31 cellular contexts compared by ENCODE assay signal in the genomic region with DNA sequence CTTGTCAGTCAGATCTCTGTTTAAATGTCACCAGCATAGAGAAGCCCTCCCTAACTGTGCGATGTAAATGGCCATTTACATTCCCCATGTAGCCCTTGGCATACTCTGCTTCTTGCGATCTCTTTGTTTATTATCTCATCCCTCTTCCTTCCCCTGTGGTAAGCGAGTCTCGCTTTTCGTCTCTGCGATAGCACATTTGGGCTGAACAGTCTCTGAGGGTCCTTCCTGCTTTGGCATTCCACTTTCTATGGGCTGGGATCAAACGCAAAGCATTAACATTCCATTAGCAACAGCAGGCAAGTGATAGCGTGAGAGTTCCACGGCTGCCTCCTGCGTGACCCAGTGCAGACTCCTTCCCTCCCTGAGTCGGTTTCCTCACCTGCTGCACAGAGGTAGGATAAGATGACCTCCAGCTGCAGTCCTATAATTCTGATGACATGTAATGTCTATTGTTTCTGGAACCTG.
"Had no signal": no experiment of that assay in that cellular context is flagged by ENCODE, and none has a peak within 500 bp of the region (broad histone marks: within the 10 kb centered on the region; RNA-seq: fewer than 3 reads in every experiment).

No MANE protein-coding gene starts in this region.

- H3K4me3 ChIP-seq: ascending aorta, cardiac muscle cell had no signal

- H3K36me3 ChIP-seq: ascending aorta, cardiac muscle cell, WERI-Rb-1 had no signal

- H3K27ac Mint-ChIP-seq: activated CD4-positive, alpha-beta memory T cell treated with anti-CD3 and anti-CD28 coated beads, Interleukin-2, amount 10 ng/mL, durations not matched to agents 7 days and 5 days; activated CD8-positive, alpha-beta memory T cell treated with anti-CD3 and anti-CD28 coated beads, Interleukin-2, amount 10 ng/mL, durations not matched to agents 7 days and 5 days; activated naive CD8-positive, alpha-beta T cell treated with anti-CD3 and anti-CD28 coated beads for 36 hours had no signal

- H3K4me3 Mint-ChIP-seq: activated CD4-positive, alpha-beta memory T cell treated with anti-CD3 and anti-CD28 coated beads, Interleukin-2, amount 10 ng/mL, durations not matched to agents 7 days and 5 days; activated CD8-positive, alpha-beta memory T cell treated with anti-CD3 and anti-CD28 coated beads, Interleukin-2, amount 10 ng/mL, durations not matched to agents 7 days and 5 days; activated naive CD8-positive, alpha-beta T cell treated with anti-CD3 and anti-CD28 coated beads for 36 hours had no signal

- H3K4me1 ChIP-seq: ascending aorta had no signal

- ATAC-seq: activated CD8-positive, alpha-beta memory T cell treated with anti-CD3 and anti-CD28 coated beads, Interleukin-2, amount 10 ng/mL, durations not matched to agents 7 days and 5 days had no signal

- H3K4me1 Mint-ChIP-seq: activated CD4-positive, alpha-beta memory T cell treated with anti-CD3 and anti-CD28 coated beads, Interleukin-2, amount 10 ng/mL, durations not matched to agents 7 days and 5 days; activated CD8-positive, alpha-beta memory T cell treated with anti-CD3 and anti-CD28 coated beads, Interleukin-2, amount 10 ng/mL, durations not matched to agents 7 days and 5 days; activated naive CD8-positive, alpha-beta T cell treated with anti-CD3 and anti-CD28 coated beads for 36 hours had no signal

- H3K9me3 Mint-ChIP-seq: activated CD4-positive, alpha-beta memory T cell treated with anti-CD3 and anti-CD28 coated beads, Interleukin-2, amount 10 ng/mL, durations not matched to agents 7 days and 5 days; activated naive CD8-positive, alpha-beta T cell treated with anti-CD3 and anti-CD28 coated beads for 36 hours had no signal

- H3K27ac ChIP-seq: ascending aorta, cardiac muscle cell, WERI-Rb-1 had no signal

- H3K36me3 Mint-ChIP-seq: activated CD8-positive, alpha-beta memory T cell treated with anti-CD3 and anti-CD28 coated beads, Interleukin-2, amount 10 ng/mL, durations not matched to agents 7 days and 5 days; activated naive CD8-positive, alpha-beta T cell treated with anti-CD3 and anti-CD28 coated beads for 36 hours had no signal

- H3K9me3 ChIP-seq: ascending aorta had no signal

- DNase-seq: activated CD4-positive, alpha-beta memory T cell treated with anti-CD3 and anti-CD28 coated beads, Interleukin-2, amount 10 ng/mL, durations not matched to agents 7 days and 5 days; activated CD4-positive, alpha-beta T cell treated with anti-CD3 and anti-CD28 coated beads for 1 hour; activated CD4-positive, alpha-beta T cell treated with anti-CD3 and anti-CD28 coated beads for 48 hours; activated CD4-positive, CD25-positive, alpha-beta regulatory T cell; activated CD8-positive, alpha-beta memory T cell treated with anti-CD3 and anti-CD28 coated beads for 24 hours; activated CD8-positive, alpha-beta memory T cell treated with anti-CD3 and anti-CD28 coated beads, Interleukin-2, amount 10 ng/mL, durations not matched to agents 7 days and 5 days; activated CD8-positive, alpha-beta memory T cell treated with anti-CD3 and anti-CD28 coated beads, Interleukin-2, amount 50 U/mL, for 48 hours; activated effector memory CD4-positive, alpha-beta T cell treated with Interleukin-2 at 50 U/mL for 16 hours; activated naive CD4-positive, alpha-beta T cell treated with anti-CD3 and anti-CD28 coated beads, Interleukin-2, amount 50 U/mL, for 16 hours; activated naive CD8-positive, alpha-beta T cell treated with anti-CD3 and anti-CD28 coated beads for 36 hours; activated T-cell treated with anti-CD3 and anti-CD28 coated beads, Interleukin-2, amount 50 U/mL, for 48 hours; amniotic stem cell; Karpas-422; KBM-7; MV-4-11; NCI-H1092; NCI-H146; NCI-H187; NCI-H2029 treated with DMSO at 0.1 percent for 48 hours; NCI-H2107; NCI-H2171; NCI-H510A; NCI-H748 treated with DMSO at 0.1 percent for 48 hours; Right ventricle myocardium superior; SW 1271; T-helper 1 cell; T-helper 2 cell; T1000; WERI-Rb-1 had no signal

- H3K27me3 ChIP-seq: ascending aorta, cardiac muscle cell had no signal
